In the genomic region with DNA sequence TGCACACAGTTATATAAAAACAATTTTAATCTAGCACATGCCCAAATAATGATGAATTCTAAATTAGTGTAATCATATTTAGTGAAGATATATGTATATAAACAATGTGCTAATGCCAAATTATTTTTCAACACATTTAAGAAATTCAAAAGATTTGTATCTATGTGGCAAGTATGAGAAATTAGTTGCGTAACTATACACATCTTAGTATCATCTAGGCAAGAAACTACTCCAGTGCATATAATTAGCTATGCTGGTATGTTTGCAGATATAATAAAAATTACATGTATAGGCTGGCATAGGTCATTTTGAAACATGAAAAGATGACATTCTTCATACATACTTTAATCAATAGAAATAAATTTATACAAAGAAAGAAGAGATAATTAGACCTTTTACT, we compare ENCODE assay signal across 27 cellular contexts.
"Had no signal": no experiment of that assay in that cellular context is flagged by ENCODE, and none has a peak within 500 bp of the region (broad histone marks: within the 10 kb centered on the region; RNA-seq: fewer than 3 reads in every experiment).

No MANE protein-coding gene starts in this region.

- H3K36me3 ChIP-seq: colonic mucosa, esophagus muscularis mucosa, esophagus squamous epithelium, gastrocnemius medialis, gastroesophageal sphincter, heart left ventricle, heart right ventricle had no signal

- H3K4me3 ChIP-seq: colonic mucosa, coronary artery, dorsolateral prefrontal cortex, esophagus muscularis mucosa, esophagus squamous epithelium, gastrocnemius medialis, gastroesophageal sphincter, heart left ventricle, heart right ventricle had no signal

- H3K27ac ChIP-seq: colonic mucosa, coronary artery, dorsolateral prefrontal cortex, epithelial cell of prostate, esophagus muscularis mucosa, esophagus squamous epithelium, foreskin keratinocyte, gastrocnemius medialis, gastroesophageal sphincter, heart left ventricle, heart right ventricle had no signal

- ATAC-seq: effector memory CD8-positive, alpha-beta T cell; esophagus mucosa; foreskin keratinocyte; gastrocnemius medialis; gastroesophageal sphincter; heart left ventricle; heart right ventricle had no signal

- H3K27me3 ChIP-seq: colonic mucosa, dorsolateral prefrontal cortex, esophagus muscularis mucosa, esophagus squamous epithelium, foreskin keratinocyte, gastrocnemius medialis, gastroesophageal sphincter, heart left ventricle, heart right ventricle had no signal

- FAIRE-seq: colon, endometrium, endothelial cell of umbilical vein had no signal

- DNase-seq: colonic mucosa; cortex of kidney; dermis blood vessel endothelial cell; dorsolateral prefrontal cortex; effector CD4-positive, alpha-beta T cell; effector CD8-positive, alpha-beta T cell; effector memory CD4-positive, alpha-beta T cell; effector memory CD8-positive, alpha-beta T cell; endodermal cell; erythroblast; esophagus squamous epithelium; foreskin fibroblast; foreskin keratinocyte; foreskin melanocyte; gastrocnemius medialis; glutamatergic neuron; head of caudate nucleus; heart left ventricle; heart right ventricle had no signal

- H3K4me1 ChIP-seq: colonic mucosa, esophagus muscularis mucosa, esophagus squamous epithelium, foreskin keratinocyte, gastrocnemius medialis, gastroesophageal sphincter, heart left ventricle, heart right ventricle had no signal

- H3K9me3 ChIP-seq: colonic mucosa, esophagus muscularis mucosa, esophagus squamous epithelium, gastrocnemius medialis, gastroesophageal sphincter, heart left ventricle, heart right ventricle had no signal
